ENCODE assay signal across 8 cellular contexts in the genomic region with DNA sequence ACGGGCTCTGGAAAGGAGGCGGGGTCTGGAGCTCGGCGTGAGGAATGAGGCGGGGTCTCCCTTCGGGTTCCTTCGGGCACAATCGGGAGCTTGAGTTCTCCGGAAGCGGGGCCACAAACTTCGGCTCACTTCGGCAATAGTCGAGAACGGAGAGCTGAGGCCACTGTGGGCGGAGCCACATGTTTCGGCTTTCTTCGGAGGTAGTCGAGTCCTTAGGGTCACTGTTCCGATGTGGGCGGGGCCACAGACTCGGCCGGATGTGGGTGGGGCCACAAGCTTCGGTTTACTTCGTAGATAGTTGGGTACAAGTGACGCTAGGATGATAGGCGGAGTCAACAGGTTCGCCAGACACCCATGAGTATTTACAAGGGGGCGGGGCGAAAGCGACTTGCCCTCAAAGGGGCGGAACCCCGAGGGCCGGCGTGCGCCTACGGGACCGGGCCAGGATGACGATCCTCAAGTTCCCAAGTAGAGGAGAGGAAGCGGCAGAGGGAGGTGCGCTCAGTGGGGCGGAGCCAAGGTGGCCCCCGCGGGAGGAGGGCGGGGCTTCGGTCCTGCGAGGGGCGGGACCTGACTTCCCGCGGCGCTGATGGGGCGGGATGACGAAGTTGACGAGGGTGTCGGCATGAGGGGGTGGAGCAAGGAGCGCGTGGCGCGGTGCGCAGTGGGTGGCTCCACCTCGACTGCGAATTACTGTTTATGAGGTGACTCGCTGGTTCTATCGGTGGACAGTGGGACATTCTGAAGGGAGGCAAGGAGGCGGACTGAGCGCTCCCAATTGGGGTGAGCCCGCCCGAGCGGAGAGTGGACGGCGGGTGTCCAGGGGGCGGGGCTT. TPM values are rescaled to one million over a fixed set of nuclear protein-coding genes. Genes with fewer than 3 reads are reported as not detected.
A peak's percentile ranks its signal among the peaks of the same experiment; 100 is the strongest.
DNase-seq lines count a peak whose midpoint lies in the region; ATAC-seq and TF ChIP-seq lines count a peak whose summit lies in the region.

No MANE protein-coding gene starts in this region.

- H3K4me3 Mint-ChIP-seq in activated T-helper 2 cell treated with anti-CD3 and anti-CD28 coated beads, Interferon-gamma antibody, Interleukin-2, Interleukin-4, amounts not matched to agents 10 μg/mL and 5 μg/mL and 100 μg/mL, durations not matched to agents 14 hours and 24 hours and 36 hours (ENCODE audit: low read depth): peak overlapping the region; percentile 89
- H3K4me3 Mint-ChIP-seq in naive B cell: peak overlapping the region; percentile 91 to 100 (median 98)
- peak overlapping the region; percentile 95 for H3K4me3 Mint-ChIP-seq in stimulated activated effector memory CD8-positive, alpha-beta T cell treated with anti-CD3 and anti-CD28 coated beads, Interleukin-12 subunit alpha, Interleukin-12 subunit beta, amount 100 ng/mL, for 72 hours

- TF ChIP-seq CTCF in LNCaP clone FGC (IDR thresholded peaks at IDR 0.05; ENCODE audit: control insufficient read depth, extremely low read depth, insufficient read depth) (no peak), fibroblast of lung (conservative IDR thresholded peaks at IDR 0.05 in 1 of 2, IDR thresholded peaks at IDR 0.05 in 1 of 2; ENCODE audit: low read depth in 1 of 2, low read length in 2 of 2) (no peak)

- H4K20me1 ChIP-seq in fibroblast of lung (ENCODE audit: control insufficient read depth, extremely low read depth, insufficient read depth, low read length): no peaks in the 10 kb centered on the region

- peak overlapping the region; percentile 98 for H3K27ac Mint-ChIP-seq in activated T-helper 2 cell treated with anti-CD3 and anti-CD28 coated beads, Interferon-gamma antibody, Interleukin-2, Interleukin-4, amounts not matched to agents 10 μg/mL and 5 μg/mL and 100 μg/mL, durations not matched to agents 14 hours and 24 hours and 36 hours
- peak overlapping the region; percentile 99 to 100 (median 100) for H3K27ac Mint-ChIP-seq in naive B cell
- H3K27ac Mint-ChIP-seq in stimulated activated effector memory CD8-positive, alpha-beta T cell treated with anti-CD3 and anti-CD28 coated beads, Interleukin-12 subunit alpha, Interleukin-12 subunit beta, amount 100 ng/mL, for 72 hours: peak overlapping the region; percentile 99

- peak overlapping the region; percentile 93 for H3K9ac ChIP-seq in fibroblast of lung (ENCODE audit: insufficient read depth, low read length)

- no peaks in the 10 kb centered on the region for H3K27me3 ChIP-seq in fibroblast of lung (ENCODE audit: control insufficient read depth, insufficient read depth, low read length)

- H3K4me1 Mint-ChIP-seq in activated T-helper 2 cell treated with anti-CD3 and anti-CD28 coated beads, Interferon-gamma antibody, Interleukin-2, Interleukin-4, amounts not matched to agents 10 μg/mL and 5 μg/mL and 100 μg/mL, durations not matched to agents 14 hours and 24 hours and 36 hours (ENCODE audit: low read depth): peaks cover 26% of the 10 kb centered on the region
- peaks cover 33 to 37% (median 35%) of the 10 kb centered on the region in 3 donors for H3K4me1 Mint-ChIP-seq in naive B cell
- peaks cover 43% of the 10 kb centered on the region for H3K4me1 Mint-ChIP-seq in stimulated activated effector memory CD8-positive, alpha-beta T cell treated with anti-CD3 and anti-CD28 coated beads, Interleukin-12 subunit alpha, Interleukin-12 subunit beta, amount 100 ng/mL, for 72 hours

- peaks cover 39% of the 10 kb centered on the region for H3K36me3 Mint-ChIP-seq in activated T-helper 2 cell treated with anti-CD3 and anti-CD28 coated beads, Interferon-gamma antibody, Interleukin-2, Interleukin-4, amounts not matched to agents 10 μg/mL and 5 μg/mL and 100 μg/mL, durations not matched to agents 14 hours and 24 hours and 36 hours (ENCODE audit: low read depth)
- no peaks in the 10 kb centered on the region for H3K36me3 Mint-ChIP-seq in naive B cell
- peaks cover 80% of the 10 kb centered on the region for H3K36me3 Mint-ChIP-seq in stimulated activated effector memory CD8-positive, alpha-beta T cell treated with anti-CD3 and anti-CD28 coated beads, Interleukin-12 subunit alpha, Interleukin-12 subunit beta, amount 100 ng/mL, for 72 hours

- intact Hi-C loops in activated T-helper 2 cell treated with anti-CD3 and anti-CD28 coated beads, Interferon-gamma antibody, Interleukin-2, Interleukin-4, amounts not matched to agents 10 μg/mL and 5 μg/mL and 100 μg/mL, durations not matched to agents 14 hours and 24 hours and 36 hours (cut with micrococcal nuclease): loop anchor here (1.0 to 5.0 kb wide), 4 partner anchors 10 to 323 kb away; partner anchors contain the start of genes CNOT3, LENG1, MYADM and RPS9

- H3K27me3 Mint-ChIP-seq in activated T-helper 2 cell treated with anti-CD3 and anti-CD28 coated beads, Interferon-gamma antibody, Interleukin-2, Interleukin-4, amounts not matched to agents 10 μg/mL and 5 μg/mL and 100 μg/mL, durations not matched to agents 14 hours and 24 hours and 36 hours (ENCODE audit: low read depth): no peaks in the 10 kb centered on the region
- no peaks in the 10 kb centered on the region for H3K27me3 Mint-ChIP-seq in naive B cell

- H2AFZ ChIP-seq in fibroblast of lung (ENCODE audit: low read length): peak overlapping the region; percentile 68

- H3K4me3 ChIP-seq in LNCaP clone FGC (ENCODE audit: low read depth, low read length) (peak overlapping the region; percentile 89), fibroblast of lung (replicated peaks in 1 of 4; ENCODE audit: control extremely low read depth in 1 of 4, insufficient read depth in 1 of 4, low read depth in 3 of 4, low read length in 4 of 4) (peak overlapping the region; percentile 50 to 82 (median 63))

- peaks cover 30% of the 10 kb centered on the region for H3K79me2 ChIP-seq in fibroblast of lung (ENCODE audit: control insufficient read depth, insufficient read depth, low read length)

- no peaks in the 10 kb centered on the region for H3K9me3 ChIP-seq in fibroblast of lung (ENCODE audit: control insufficient read depth, insufficient read depth, low read depth, low read length)

- H3K27ac ChIP-seq in fibroblast of lung (ENCODE audit: insufficient read depth, low read length): peak overlapping the region; percentile 98

- H3K36me3 ChIP-seq in fibroblast of lung (ENCODE audit: control insufficient read depth, insufficient read depth, low read length): peaks cover 9% of the 10 kb centered on the region

- peaks cover 11% of the 10 kb centered on the region for H3K4me1 ChIP-seq in fibroblast of lung (ENCODE audit: control insufficient read depth, extremely low read depth, insufficient read depth, low read length)

- H3K4me2 ChIP-seq in fibroblast of lung (ENCODE audit: extremely low read depth, insufficient read depth, low read length): peak overlapping the region; percentile 36

- no peaks in the 10 kb centered on the region for H3K9me3 Mint-ChIP-seq in activated T-helper 2 cell treated with anti-CD3 and anti-CD28 coated beads, Interferon-gamma antibody, Interleukin-2, Interleukin-4, amounts not matched to agents 10 μg/mL and 5 μg/mL and 100 μg/mL, durations not matched to agents 14 hours and 24 hours and 36 hours
- H3K9me3 Mint-ChIP-seq in naive B cell: no peaks in the 10 kb centered on the region
- no peaks in the 10 kb centered on the region for H3K9me3 Mint-ChIP-seq in stimulated activated effector memory CD8-positive, alpha-beta T cell treated with anti-CD3 and anti-CD28 coated beads, Interleukin-12 subunit alpha, Interleukin-12 subunit beta, amount 100 ng/mL, for 72 hours

- DNase-seq in EL (peak; percentile 100), H4 (ENCODE audit: low spot score) (peak; percentile 100), LNCaP clone FGC (ENCODE audit: low read depth) (peak; percentile 99), RPMI8226 (peak; percentile 100), fibroblast of lung (ENCODE audit: low read depth in 2 of 2) (peak; percentile 100), naive B cell (peak; percentile 99)
- peak; percentile 100 for DNase-seq in activated T-helper 2 cell treated with anti-CD3 and anti-CD28 coated beads, Interferon-gamma antibody, Interleukin-2, Interleukin-4, amounts not matched to agents 10 μg/mL and 5 μg/mL and 100 μg/mL, durations not matched to agents 14 hours and 24 hours and 36 hours (ENCODE audit: low spot score)
- peak; percentile 98 to 100 for DNase-seq in stimulated activated effector memory CD8-positive, alpha-beta T cell treated with anti-CD3 and anti-CD28 coated beads, Interleukin-12 subunit alpha, Interleukin-12 subunit beta, amount 100 ng/mL, for 72 hours (ENCODE audit: low spot score in 2 of 2)

- peak; percentile 48 to 49 for ATAC-seq in naive B cell (ENCODE audit: low read depth in 2 of 2)
- ATAC-seq in stimulated activated effector memory CD8-positive, alpha-beta T cell treated with anti-CD3 and anti-CD28 coated beads, Interleukin-12 subunit alpha, Interleukin-12 subunit beta, amount 100 ng/mL, for 72 hours: peak; percentile 74

RNA-seq across cellular contexts. Expression of gene MBOAT7, which starts 0.5 kb away (rescaled TPM):
- total RNA-seq in H4 (2014; rRNA removed; shearing (Covaris generic)): 88.1 and 139 TPM in 2 replicates
- 311 and 318 TPM in 2 replicates for total RNA-seq in activated T-helper 2 cell treated with anti-CD3 and anti-CD28 coated beads, Interferon-gamma antibody, Interleukin-2, Interleukin-4, amounts not matched to agents 10 μg/mL and 5 μg/mL and 100 μg/mL, durations not matched to agents 14 hours and 24 hours and 36 hours
- 25.2 and 41.1 TPM in 2 replicates for total RNA-seq in fibroblast of lung
- polyA plus RNA-seq in fibroblast of lung: 28.6 and 42.0 TPM in 2 replicates
- polyA plus RNA-seq in fibroblast of lung (2012): 80.8 and 130 TPM in 2 replicates
- polyA minus RNA-seq in fibroblast of lung (ENCODE audit: low replicate concordance): 79.6 and 123 TPM in 2 replicates
- polyA plus RNA-seq in naive B cell (ENCODE audit: low read depth in 6 of 6): 10 to 100 TPM in 4 of 6 donors, 1 to 10 TPM in 2; 7.0 to 13.5 (median 11.3) TPM

RNA-seq across cellular contexts. Expression of gene TSEN34, which starts 1.2 kb away (rescaled TPM):
- 166 and 167 TPM in 2 replicates for total RNA-seq in H4 (2014; rRNA removed; shearing (Covaris generic))
- 16.8 and 19.0 TPM in 2 replicates for total RNA-seq in activated T-helper 2 cell treated with anti-CD3 and anti-CD28 coated beads, Interferon-gamma antibody, Interleukin-2, Interleukin-4, amounts not matched to agents 10 μg/mL and 5 μg/mL and 100 μg/mL, durations not matched to agents 14 hours and 24 hours and 36 hours
- total RNA-seq in fibroblast of lung: 57.8 and 61.6 TPM in 2 replicates
- polyA plus RNA-seq in fibroblast of lung (22.5 and 30.5 TPM in 2 replicates), naive B cell (ENCODE audit: low read depth in 6 of 6) (10 to 100 TPM; 22.3 to 40.0 (median 32.1) TPM)
- polyA plus RNA-seq in fibroblast of lung (2012): 35.7 and 54.4 TPM in 2 replicates
- polyA minus RNA-seq in fibroblast of lung (ENCODE audit: low replicate concordance): 51.2 and 71.5 TPM in 2 replicates

RNA-seq across cellular contexts. Expression of gene RPS9, which starts 10.8 kb away (rescaled TPM):
- total RNA-seq in H4 (2014; rRNA removed; shearing (Covaris generic)): 2,262 and 2,532 TPM in 2 replicates
- 1,460 and 1,467 TPM in 2 replicates for total RNA-seq in activated T-helper 2 cell treated with anti-CD3 and anti-CD28 coated beads, Interferon-gamma antibody, Interleukin-2, Interleukin-4, amounts not matched to agents 10 μg/mL and 5 μg/mL and 100 μg/mL, durations not matched to agents 14 hours and 24 hours and 36 hours
- 2,583 and 2,622 TPM in 2 replicates for total RNA-seq in fibroblast of lung
- 1,242 and 1,509 TPM in 2 replicates for polyA plus RNA-seq in fibroblast of lung
- polyA plus RNA-seq in fibroblast of lung (2012): 2,144 and 2,333 TPM in 2 replicates
- 789 and 917 TPM in 2 replicates for polyA minus RNA-seq in fibroblast of lung (ENCODE audit: low replicate concordance)
- 1,000 to 10,000 TPM in 3 of 6 donors, 100 to 1,000 TPM in 3; 849 to 1,278 (median 1,006) TPM for polyA plus RNA-seq in naive B cell (ENCODE audit: low read depth in 6 of 6)

RNA-seq across cellular contexts. Expression of gene TMC4, which starts 16.9 kb away (rescaled TPM):
- not detected in 2 replicates for total RNA-seq in H4 (2014; rRNA removed; shearing (Covaris generic))
- 0.16 and 0.37 TPM in 2 replicates for total RNA-seq in activated T-helper 2 cell treated with anti-CD3 and anti-CD28 coated beads, Interferon-gamma antibody, Interleukin-2, Interleukin-4, amounts not matched to agents 10 μg/mL and 5 μg/mL and 100 μg/mL, durations not matched to agents 14 hours and 24 hours and 36 hours
- 0.26 and 0.33 TPM in 2 replicates for total RNA-seq in fibroblast of lung
- polyA plus RNA-seq in fibroblast of lung (0.25 and 0.59 TPM in 2 replicates), naive B cell (ENCODE audit: low read depth in 6 of 6) (not detected)
- polyA plus RNA-seq in fibroblast of lung (2012): 0.58 and 1.7 TPM in 2 replicates
- 0.43 TPM in 1 of 2 replicates, not detected in the other for polyA minus RNA-seq in fibroblast of lung (ENCODE audit: low replicate concordance)

RNA-seq across cellular contexts. Expression of gene LENG1, which starts 30.4 kb away (rescaled TPM):
- 15.6 and 18.4 TPM in 2 replicates for total RNA-seq in H4 (2014; rRNA removed; shearing (Covaris generic))
- 4.0 and 5.1 TPM in 2 replicates for total RNA-seq in activated T-helper 2 cell treated with anti-CD3 and anti-CD28 coated beads, Interferon-gamma antibody, Interleukin-2, Interleukin-4, amounts not matched to agents 10 μg/mL and 5 μg/mL and 100 μg/mL, durations not matched to agents 14 hours and 24 hours and 36 hours
- total RNA-seq in fibroblast of lung: 6.7 and 7.3 TPM in 2 replicates
- 3.2 and 3.5 TPM in 2 replicates for polyA plus RNA-seq in fibroblast of lung
- polyA plus RNA-seq in fibroblast of lung (2012): 6.2 and 7.2 TPM in 2 replicates
- polyA minus RNA-seq in fibroblast of lung (ENCODE audit: low replicate concordance): not detected in 2 replicates
- 10 to 100 TPM in 5 of 6 donors, 1 to 10 TPM in 1; 9.3 to 15.3 (median 12.0) TPM for polyA plus RNA-seq in naive B cell (ENCODE audit: low read depth in 6 of 6)

Comparison
In these comparisons a context has a peak if more than half of its experiments do, and no peak if none do; other contexts are left out.
1. Peak in every context shown above with its lines: DNase-seq, ATAC-seq, H3K4me3 ChIP-seq and H3K27ac ChIP-seq.